ENCODE assay signal across 7 cellular contexts in genomic region chr2:4753721-4754120, GRCh38.
"Had no signal": no experiment of that assay in that cellular context is flagged by ENCODE, and none has a peak within 500 bp of the region (broad histone marks: within the 10 kb centered on the region; RNA-seq: fewer than 3 reads in every experiment).

No MANE protein-coding gene starts in this region.

- H3K27ac ChIP-seq: HL-60 had no signal

- H3K4me1 Mint-ChIP-seq: GM23338, H9 had no signal

- H3K9me3 Mint-ChIP-seq: H9 had no signal

- H2AFZ ChIP-seq: GM23338 had no signal

- H3K4me3 Mint-ChIP-seq: GM23338, H9 had no signal

- H3K4me2 ChIP-seq: GM23338 had no signal

- H3K27ac Mint-ChIP-seq: GM23338, H9 had no signal

- DNase-seq: H9, HCEC 1CT, IMR-90, KG1 had no signal

- H3K4me3 ChIP-seq: GM23338, K562 had no signal
